Comparison of ENCODE assay signal across 8 cellular contexts in genomic region chr5:14399054-14399657, GRCh38.
DNase-seq lines count a peak whose midpoint lies in the region; ATAC-seq and TF ChIP-seq lines count a peak whose summit lies in the region.

No MANE protein-coding gene starts in this region.

- peaks cover 0 to 28% (median 0%) of the 10 kb centered on the region in 4 donors for H3K4me1 ChIP-seq in tibial nerve

- peak overlapping the region in 1 of 4 donors; percentile 73 for H3K27ac ChIP-seq in tibial nerve

- 33 to 37% methylated on average over 3 of the region's 3 CpGs for WGBS in tibial nerve, 2 donors

- no peaks in the 10 kb centered on the region for H3K27me3 ChIP-seq in tibial nerve

- H3K9me3 ChIP-seq in tibial nerve = no peaks in the 10 kb centered on the region

- TF ChIP-seq EP300 in tibial nerve (IDR thresholded peaks at IDR 0.05) = no peak

- H3K36me3 ChIP-seq in tibial nerve = peaks cover 0 to 33% (median 3%) of the 10 kb centered on the region in 3 donors

- ATAC-seq in GM21529 (IDR thresholded peaks at IDR 0.05; ENCODE audit: unreplicated experiment) = peak; percentile 51
- ATAC-seq in HG03039 (IDR thresholded peaks at IDR 0.05; ENCODE audit: unreplicated experiment) = no peak

- no peak overlapping the region for H3K4me3 ChIP-seq in tibial nerve

- DNase-seq in AML-193 (lab: John Stamatoyannopoulos, UW) = peak; percentile 16 to 37
- DNase-seq in NCI-H446 (lab: John Stamatoyannopoulos, UW) = peak; percentile 56 to 74
- DNase-seq in astrocyte of the hippocampus (ENCODE audit: low read depth, low spot score) = peak; percentile 73
- DNase-seq in inferior parietal cortex (ENCODE audit: extremely low spot score) = peak; percentile 87
- peak in 1 of 2 donors; percentile 82 for DNase-seq in tibial nerve (ENCODE audit: low spot score in 2 of 2)
- no peak for DNase-seq in D341Med (ENCODE audit: low spot score)

- no peak for TF ChIP-seq POLR2A in tibial nerve (IDR thresholded peaks at IDR 0.05)

- TF ChIP-seq CTCF in tibial nerve (IDR thresholded peaks at IDR 0.05) = peak; percentile 52 to 81 (median 61)
